ENCODE assay signal across 8 cellular contexts in genomic region chr18:54269924-54270844, GRCh38. TPM values are rescaled to one million over a fixed set of nuclear protein-coding genes. Genes with fewer than 3 reads are reported as not detected.
A peak's percentile ranks its signal among the peaks of the same experiment; 100 is the strongest.
DNase-seq lines count a peak whose midpoint lies in the region; ATAC-seq and TF ChIP-seq lines count a peak whose summit lies in the region.

No MANE protein-coding gene starts in this region.

- POLR2A ChIA-PET in naive thymus-derived CD8-positive, alpha-beta T cell (lab: Charles Lee) = interaction anchor here (1.1 to 3.6 kb wide), 8 partner anchors 12 to 87 kb away, joined by 3 to 52 read pairs (median 6); partner anchors contain the start of genes C18orf54, MBD2 and STARD6

- ATAC-seq in GM18858 (IDR thresholded peaks at IDR 0.05; ENCODE audit: unreplicated experiment) = peak; percentile 21
- peak; percentile 44 for ATAC-seq in HG03066 (IDR thresholded peaks at IDR 0.05; ENCODE audit: low read depth, unreplicated experiment)
- peak; percentile 72 for ATAC-seq in esophagus mucosa
- ATAC-seq in naive thymus-derived CD8-positive, alpha-beta T cell = peak; percentile 7 to 27

- peaks cover 9 to 14% of the 10 kb centered on the region in 2 donors for H3K4me1 ChIP-seq in thyroid gland

- DNase-seq in AG08396 (ENCODE audit: low spot score) = peak; percentile 29
- peak; percentile 48 to 78 for DNase-seq in NCI-H526 (lab: John Stamatoyannopoulos, UW)
- DNase-seq in activated T-cell treated with anti-CD3 and anti-CD28 coated beads for 1 hour (ENCODE audit: low read depth) = peak; percentile 11
- DNase-seq in naive thymus-derived CD8-positive, alpha-beta T cell = peak in 6 of 10 donors; percentile 21 to 66 (median 36)
- peak; percentile 67 to 68 for DNase-seq in thyroid gland

- H3K36me3 Mint-ChIP-seq in naive thymus-derived CD8-positive, alpha-beta T cell = peaks cover 0 to 5% (median 0%) of the 10 kb centered on the region in 3 donors

- intact Hi-C loops in thyroid gland (cut with DNase I) = loop anchor here (5.0 kb wide), 1 partner anchor 43 kb away; no protein-coding TSS in a partner anchor

- H3K9me3 ChIP-seq in thyroid gland = no peaks in the 10 kb centered on the region

- H3K27ac ChIP-seq in thyroid gland = peak overlapping the region; percentile 87 to 96 (median 93)

- WGBS in thyroid gland, 2 donors = 12% methylated on average over 23 to 25 of the region's 25 CpGs

- H3K27me3 ChIP-seq in thyroid gland = no peaks in the 10 kb centered on the region

- TF ChIP-seq CTCF in thyroid gland (IDR thresholded peaks at IDR 0.05) = peak; percentile 13 to 52 (median 34)

- no peaks in the 10 kb centered on the region for H3K36me3 ChIP-seq in thyroid gland

- H3K4me3 Mint-ChIP-seq in naive thymus-derived CD8-positive, alpha-beta T cell = peak overlapping the region; percentile 87 to 97 (median 95)

- peaks cover 7 to 34% (median 23%) of the 10 kb centered on the region in 4 donors for H3K4me1 Mint-ChIP-seq in naive thymus-derived CD8-positive, alpha-beta T cell

- peak overlapping the region; percentile 48 to 67 (median 48) for H3K4me3 ChIP-seq in thyroid gland (replicated peaks in 1 of 3)

- TF ChIP-seq POLR2A in thyroid gland (IDR thresholded peaks at IDR 0.05) = no peak

- no peaks in the 10 kb centered on the region for H3K9me3 Mint-ChIP-seq in naive thymus-derived CD8-positive, alpha-beta T cell

- no peaks in the 10 kb centered on the region for H3K27me3 Mint-ChIP-seq in naive thymus-derived CD8-positive, alpha-beta T cell

- H3K27ac Mint-ChIP-seq in naive thymus-derived CD8-positive, alpha-beta T cell = peak overlapping the region; percentile 94 to 99 (median 97)

RNA-seq across cellular contexts. Expression of gene POLI, which starts 0.9 kb away (rescaled TPM):
- total RNA-seq in esophagus mucosa (11.2 TPM), thyroid gland (100 to 1,000 TPM in 3 of 4 donors, 10 to 100 TPM in 1; 93.4 to 152 (median 118) TPM)
- 10 to 100 TPM; 43.1 to 48.0 TPM for total RNA-seq in naive thymus-derived CD8-positive, alpha-beta T cell
- 1 to 10 TPM; 4.9 to 8.6 (median 8.1) TPM for polyA plus RNA-seq in naive thymus-derived CD8-positive, alpha-beta T cell

RNA-seq across cellular contexts. Expression of gene MBD2, which starts 45.7 kb away (rescaled TPM):
- 175 TPM for total RNA-seq in esophagus mucosa
- total RNA-seq in naive thymus-derived CD8-positive, alpha-beta T cell = 10 to 100 TPM; 78.8 to 85.1 TPM
- polyA plus RNA-seq in naive thymus-derived CD8-positive, alpha-beta T cell = 10 to 100 TPM in 2 of 3 donors, 1 to 10 TPM in 1; 6.3 to 21.1 (median 13.0) TPM
- 10 to 100 TPM; 81.4 to 96.3 (median 88.8) TPM for total RNA-seq in thyroid gland

Comparison
In these comparisons a context has a peak if more than half of its experiments do, and no peak if none do; other contexts are left out.
1. Peak in every context shown above with its lines: DNase-seq, ATAC-seq, H3K4me3 ChIP-seq and H3K27ac ChIP-seq.
2. DNase-seq: peak in every context shown above with its lines; median percentile 68 in thyroid gland; 63 in NCI-H526; 36 in naive thymus-derived CD8-positive, alpha-beta T cell; 29 in AG08396; 11 in activated T-cell treated with anti-CD3 and anti-CD28 coated beads for 1 hour.
3. ATAC-seq: peak in every context shown above with its lines; median percentile 72 in esophagus mucosa; 44 in HG03066; 21 in GM18858; 17 in naive thymus-derived CD8-positive, alpha-beta T cell.